Comparison of ENCODE assay signal across 8 cellular contexts in the genomic region with DNA sequence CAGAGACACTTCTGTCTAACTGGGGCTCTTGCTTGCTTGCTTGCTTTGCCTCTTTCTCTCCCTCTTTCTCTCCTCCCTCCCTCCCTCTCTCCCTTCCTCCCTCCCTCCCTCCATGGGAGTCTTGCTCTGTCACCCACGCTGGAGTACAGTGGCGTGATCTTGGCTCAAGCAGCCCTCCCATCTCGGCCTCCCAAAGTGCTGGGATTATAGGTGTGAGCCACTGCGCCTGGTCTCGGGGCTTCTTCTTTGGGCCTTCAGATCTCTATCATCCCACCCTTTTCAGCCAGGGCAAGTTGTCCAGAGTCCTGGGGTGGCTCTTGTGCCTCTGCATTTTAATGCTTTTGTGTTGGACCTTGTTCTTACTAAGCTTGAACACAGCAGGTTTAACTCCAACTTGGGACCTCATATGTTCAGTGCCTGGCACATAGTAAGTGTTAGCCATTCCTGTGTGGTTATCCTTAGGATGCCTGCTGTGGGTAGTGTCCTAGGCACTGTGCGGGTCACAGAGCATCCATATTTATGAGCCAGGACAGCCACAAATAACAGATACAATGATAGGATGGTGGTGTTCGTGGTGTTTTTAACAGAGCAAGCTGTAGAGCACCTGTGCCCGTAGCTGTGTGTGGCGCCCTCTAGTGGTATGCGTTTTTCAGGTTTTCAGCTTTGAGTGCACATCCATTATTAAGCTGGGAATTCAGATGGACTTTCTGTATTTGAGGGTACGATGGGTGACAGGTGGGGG.
DNase-seq lines count a peak whose midpoint lies in the region; TF ChIP-seq lines count a peak whose summit lies in the region.

No MANE protein-coding gene starts in this region.

- H3K9me3 Mint-ChIP-seq in activated CD4-positive, alpha-beta memory T cell treated with anti-CD3 and anti-CD28 coated beads for 36 hours, result no peaks in the 10 kb centered on the region

- no peak overlapping the region for H3K4me3 ChIP-seq in dorsolateral prefrontal cortex

- peaks cover 15% of the 10 kb centered on the region for H3K36me3 Mint-ChIP-seq in activated CD4-positive, alpha-beta memory T cell treated with anti-CD3 and anti-CD28 coated beads for 36 hours

- peak; percentile 6 for DNase-seq in SKM-1 (lab: John Stamatoyannopoulos, UW; ENCODE audit: unreplicated experiment)
- no peak for DNase-seq in SKM-1 treated with dmso at 0.1 percent for 144 hours (lab: John Stamatoyannopoulos, UW; ENCODE audit: unreplicated experiment)
- peak; percentile 58 to 83 for DNase-seq in NCI-H524 (lab: John Stamatoyannopoulos, UW)
- peak; percentile 74 for DNase-seq in activated CD4-positive, alpha-beta memory T cell treated with anti-CD3 and anti-CD28 coated beads for 36 hours
- DNase-seq in dorsolateral prefrontal cortex, result peak in 8 of 10 donors; percentile 46 to 88 (median 74)
- peak; percentile 77 for DNase-seq in medulla oblongata (ENCODE audit: extremely low spot score)
- DNase-seq in stimulated activated CD8-positive, alpha-beta memory T cell treated with anti-CD3 and anti-CD28 coated beads, Interleukin-2, amount 100 ng/mL, for 48 hours (ENCODE audit: low read depth in 2 of 2), result peak; percentile 51 to 58
- DNase-seq in DMS153 treated with DMSO at 0.1 percent for 48 hours (lab: John Stamatoyannopoulos, UW; ENCODE audit: unreplicated experiment), result no peak

- no peaks in the 10 kb centered on the region for H3K27me3 ChIP-seq in dorsolateral prefrontal cortex

- intact Hi-C loops in activated CD4-positive, alpha-beta memory T cell treated with anti-CD3 and anti-CD28 coated beads for 36 hours (cut with micrococcal nuclease), result loop anchor here (1.0 to 2.0 kb wide), 2 partner anchors 72 to 296 kb away; no protein-coding TSS in a partner anchor
- intact Hi-C loops in dorsolateral prefrontal cortex (cut with DNase I), result loop anchor here (1.0 to 10.0 kb wide), 4 partner anchors 42 to 296 kb away; no protein-coding TSS in a partner anchor

- peak; percentile 59 to 94 (median 86) for TF ChIP-seq CTCF in dorsolateral prefrontal cortex (IDR thresholded peaks at IDR 0.05 in 54 of 56, conservative IDR thresholded peaks at IDR 0.05 in 2 of 56; ENCODE audit: low read depth in 1 of 56, partially characterized antibody in 56 of 56)

- H3K27ac Mint-ChIP-seq in activated CD4-positive, alpha-beta memory T cell treated with anti-CD3 and anti-CD28 coated beads for 36 hours, result no peak overlapping the region

- H3K4me1 Mint-ChIP-seq in activated CD4-positive, alpha-beta memory T cell treated with anti-CD3 and anti-CD28 coated beads for 36 hours (ENCODE audit: low read depth), result peaks cover 4% of the 10 kb centered on the region

- H3K4me3 Mint-ChIP-seq in activated CD4-positive, alpha-beta memory T cell treated with anti-CD3 and anti-CD28 coated beads for 36 hours, result no peak overlapping the region

- no peaks in the 10 kb centered on the region for H3K27me3 Mint-ChIP-seq in activated CD4-positive, alpha-beta memory T cell treated with anti-CD3 and anti-CD28 coated beads for 36 hours

- CTCF ChIA-PET in activated CD4-positive, alpha-beta memory T cell treated with anti-CD3 and anti-CD28 coated beads for 36 hours (lab: Charles Lee), result interaction anchor here (0.5 to 4.2 kb wide), 56 partner anchors 8 to 1912 kb away, joined by 3 to 44 read pairs (median 4); partner anchors contain the start of gene SS18L2

- POLR2A ChIA-PET in activated CD4-positive, alpha-beta memory T cell treated with anti-CD3 and anti-CD28 coated beads for 36 hours (lab: Charles Lee), result no interaction called here

- peak overlapping the region in 26 of 59 donors; percentile 2 to 76 (median 42) for H3K27ac ChIP-seq in dorsolateral prefrontal cortex

Comparison
In these comparisons a context has a peak if more than half of its experiments do, and no peak if none do; other contexts are left out.
1. DNase-seq: peak in SKM-1 (single experiment), NCI-H524 (2 of 2), activated CD4-positive, alpha-beta memory T cell treated with anti-CD3 and anti-CD28 coated beads for 36 hours (single experiment), dorsolateral prefrontal cortex (8 of 10), medulla oblongata (single experiment) and stimulated activated CD8-positive, alpha-beta memory T cell treated with anti-CD3 and anti-CD28 coated beads, Interleukin-2, amount 100 ng/mL, for 48 hours (2 of 2); none in SKM-1 treated with dmso at 0.1 percent for 144 hours (single experiment) and DMS153 treated with DMSO at 0.1 percent for 48 hours (single experiment).